25 cellular contexts compared by ENCODE assay signal in the genomic region with DNA sequence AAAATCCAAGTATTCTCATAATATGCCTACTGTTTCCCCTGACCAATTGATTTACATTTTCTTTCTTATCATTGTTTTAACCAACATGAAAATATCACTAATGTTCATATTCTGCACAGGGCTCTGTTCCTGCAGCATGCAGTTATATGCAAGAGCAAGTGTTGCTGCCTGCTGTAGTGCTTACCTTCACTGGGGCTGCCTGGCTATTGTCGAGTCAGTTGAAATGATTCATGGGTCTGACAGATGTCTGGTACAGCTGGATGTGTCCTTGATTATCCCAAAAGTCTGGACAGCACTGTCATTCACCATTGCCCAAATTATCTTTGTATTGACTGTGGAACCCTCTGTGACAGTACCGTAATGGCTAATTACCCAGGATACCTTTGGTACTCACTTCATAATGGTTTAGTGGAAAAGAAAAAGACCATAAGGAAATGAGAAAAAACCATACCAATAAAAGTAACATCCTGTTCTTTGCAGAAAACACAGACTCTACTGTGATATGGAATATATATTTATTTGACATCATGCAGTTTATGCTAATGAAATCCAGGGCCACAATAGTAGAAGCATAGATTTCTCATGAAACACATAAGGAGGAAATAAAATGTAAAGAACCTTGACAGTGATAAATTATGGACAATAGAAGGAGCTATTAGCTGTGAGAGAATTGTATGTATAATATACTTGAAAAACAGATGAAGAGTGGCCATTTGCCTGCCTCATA.
DNase-seq lines count a peak whose midpoint lies in the region; ATAC-seq and TF ChIP-seq lines count a peak whose summit lies in the region.
"Had no signal": no experiment of that assay in that cellular context is flagged by ENCODE, and none has a peak within 500 bp of the region (broad histone marks: within the 10 kb centered on the region; RNA-seq: fewer than 3 reads in every experiment).

No MANE protein-coding gene starts in this region.

- DNase-seq in COR-L47 (lab: John Stamatoyannopoulos, UW): peak; percentile 23
- peak; percentile 57 for DNase-seq in NCI-H1436 (lab: John Stamatoyannopoulos, UW)
- DNase-seq in NCI-H69 (lab: John Stamatoyannopoulos, UW): peak; percentile 92
- DNase-seq in glutamatergic neuron: no peak
- no peak for DNase-seq in H9
- no peak for DNase-seq in stimulated activated naive CD8-positive, alpha-beta T cell treated with anti-CD3 and anti-CD28 coated beads, Interleukin-15, Interleukin-2, amounts not matched to agents 100 U/mL and 50 U/mL, for 24 hours
- DNase-seq in right lobe of liver: no peak
- DNase-seq: activated CD4-positive, alpha-beta T cell treated with anti-CD3 and anti-CD28 coated beads for 1 hour; activated CD8-positive, alpha-beta T cell treated with anti-CD3 and anti-CD28 coated beads, Interleukin-2, amount 10 ng/mL, durations not matched to agents 7 days and 5 days; activated naive CD4-positive, alpha-beta T cell treated with Interleukin-2 at 50 U/mL for 16 hours; activated T-cell treated with anti-CD3 and anti-CD28 coated beads, Interleukin-2, amount 50 U/mL, for 1 hour; amniotic stem cell; C1 segment of cervical spinal cord; GOT3; left colon; mesenchymal stem cell; NCI-H82; PC-3; Right ventricle myocardium superior had no signal

- peak overlapping the region; percentile 96 for H3K27ac Mint-ChIP-seq in glutamatergic neuron (ENCODE audit: unreplicated experiment)
- H3K27ac Mint-ChIP-seq in H9: no peak overlapping the region
- H3K27ac Mint-ChIP-seq: activated CD8-positive, alpha-beta T cell treated with anti-CD3 and anti-CD28 coated beads, Interleukin-2, amount 10 ng/mL, durations not matched to agents 7 days and 5 days; type B pancreatic cell had no signal

- no CpG with 5 or more reads among the region's 2 CpGs for WGBS in H9 (ENCODE audit: extremely low coverage, insufficient read length, low lambda C conversion rate)
- WGBS in right lobe of liver (ENCODE audit: insufficient coverage, low coverage, low lambda C conversion rate, missing lambda C conversion rate): 68% methylated on average over 2 of the region's 2 CpGs

- no peaks in the 10 kb centered on the region for H3K9me3 Mint-ChIP-seq in glutamatergic neuron (ENCODE audit: unreplicated experiment)
- peaks cover 5 to 14% of the 10 kb centered on the region in 2 experiments for H3K9me3 Mint-ChIP-seq in H9

- H3K9ac ChIP-seq in H9 (ENCODE audit: extremely low read depth, insufficient read length, low read length): no peak overlapping the region
- H3K9ac ChIP-seq: parathyroid adenoma had no signal

- H2AFZ ChIP-seq in H9 (ENCODE audit: low read length): no peak overlapping the region
- H2AFZ ChIP-seq: parathyroid adenoma had no signal

- H3K36me3 Mint-ChIP-seq in glutamatergic neuron (ENCODE audit: unreplicated experiment) (no peaks in the 10 kb centered on the region), H9 (ENCODE audit: insufficient read depth in 1 of 3, low read depth in 3 of 3) (peaks cover 2 to 9% (median 8%) of the 10 kb centered on the region in 3 experiments; a peak in 6 of 7 replicates)
- H3K36me3 Mint-ChIP-seq: type B pancreatic cell had no signal

- H2BK120ac ChIP-seq in H9 (ENCODE audit: low read depth, low read length, poor library complexity, severe bottlenecking): no peak overlapping the region

- H2AK5ac ChIP-seq in H9 (ENCODE audit: insufficient read length, low read length): no peak overlapping the region

- no peaks in the 10 kb centered on the region for H3K36me3 ChIP-seq in right lobe of liver

- H4K91ac ChIP-seq in H9 (ENCODE audit: insufficient read length, low read depth, low read length): no peak overlapping the region

- H3K27ac ChIP-seq in H9 (ENCODE audit: insufficient read length, low read depth, low read length): no peak overlapping the region
- H3K27ac ChIP-seq in right lobe of liver: no peak overlapping the region
- H3K27ac ChIP-seq: coronary artery, parathyroid adenoma had no signal

- H3K4ac ChIP-seq in H9 (ENCODE audit: low read depth, low read length): no peak overlapping the region

- no peaks in the 10 kb centered on the region for H4K20me1 ChIP-seq in H9 (ENCODE audit: control insufficient read depth, insufficient read depth, insufficient read length)

- H3K27me3 Mint-ChIP-seq in glutamatergic neuron (ENCODE audit: unreplicated experiment) (peaks cover 4% of the 10 kb centered on the region), H9 (ENCODE audit: low read depth) (peaks cover 2% of the 10 kb centered on the region; the same call in 1 of the 2 replicates)
- H3K27me3 Mint-ChIP-seq: type B pancreatic cell had no signal

- H3K27me3 ChIP-seq in H9 (ENCODE audit: insufficient read depth, low read length) (no peaks in the 10 kb centered on the region), right lobe of liver (no peaks in the 10 kb centered on the region)

- no peak overlapping the region for H3K56ac ChIP-seq in H9 (ENCODE audit: insufficient read length, low read depth, low read length)

- H3K4me1 ChIP-seq in H9 (ENCODE audit: insufficient read depth, low read length): no peaks in the 10 kb centered on the region; the same call in 1 of the 2 replicates
- no peaks in the 10 kb centered on the region for H3K4me1 ChIP-seq in right lobe of liver
- H3K4me1 ChIP-seq: parathyroid adenoma had no signal

- H3K14ac ChIP-seq in H9 (ENCODE audit: insufficient read depth, low read length): no peak overlapping the region

- H3K4me3 Mint-ChIP-seq in glutamatergic neuron (ENCODE audit: unreplicated experiment): peak overlapping the region; percentile 63
- H3K4me3 Mint-ChIP-seq in H9: no peak overlapping the region
- H3K4me3 Mint-ChIP-seq: activated CD8-positive, alpha-beta T cell treated with anti-CD3 and anti-CD28 coated beads, Interleukin-2, amount 10 ng/mL, durations not matched to agents 7 days and 5 days; type B pancreatic cell had no signal

- ATAC-seq in GM19452 (IDR thresholded peaks at IDR 0.05; ENCODE audit: unreplicated experiment): no peak
- no peak for ATAC-seq in stimulated activated naive CD8-positive, alpha-beta T cell treated with anti-CD3 and anti-CD28 coated beads, Interleukin-15, Interleukin-2, amounts not matched to agents 100 U/mL and 50 U/mL, for 24 hours
- ATAC-seq in right lobe of liver: no peak
- ATAC-seq: activated CD8-positive, alpha-beta T cell treated with anti-CD3 and anti-CD28 coated beads, Interleukin-2, amount 10 ng/mL, durations not matched to agents 7 days and 5 days; K562; left colon; PC-3; sciatic nerve had no signal

- H2BK20ac ChIP-seq in H9 (ENCODE audit: low read depth, low read length, poor library complexity, severe bottlenecking): no peak overlapping the region

- H4K8ac ChIP-seq in H9 (replicated peaks; ENCODE audit: insufficient read length, low read depth, low read length): no peak overlapping the region

- no peaks in the 10 kb centered on the region for H3K79me1 ChIP-seq in H9 (ENCODE audit: insufficient read depth, low read depth, low read length, poor library complexity, severe bottlenecking)

- H3K4me1 Mint-ChIP-seq in glutamatergic neuron (ENCODE audit: low read depth, unreplicated experiment) (peaks cover 18% of the 10 kb centered on the region), H9 (peaks cover 0 to 11% of the 10 kb centered on the region in 2 experiments; a peak in 2 of 4 replicates)

- no peak overlapping the region for H4K5ac ChIP-seq in H9 (ENCODE audit: insufficient read length, low read depth, low read length)

- no peak overlapping the region for H3K4me3 ChIP-seq in right lobe of liver
- H3K4me3 ChIP-seq: coronary artery, K562 had no signal

- no peaks in the 10 kb centered on the region for H3K23me2 ChIP-seq in H9 (ENCODE audit: insufficient read length, low read depth, low read length, poor library complexity, severe bottlenecking)

- no peak overlapping the region for H2BK12ac ChIP-seq in H9 (ENCODE audit: insufficient read length, low read depth, low read length)

- no peak overlapping the region for H3K23ac ChIP-seq in H9 (ENCODE audit: insufficient read length, low read depth, low read length)

- no peak for TF ChIP-seq POLR2A in right lobe of liver (IDR thresholded peaks at IDR 0.05)

- no peak overlapping the region for H2BK15ac ChIP-seq in H9 (ENCODE audit: low read depth, low read length)

- intact Hi-C loops in right lobe of liver (cut with DNase I): no loop called here

- no peak overlapping the region for H3T11ph ChIP-seq in H9 (ENCODE audit: low read length)

- H3K18ac ChIP-seq in H9 (ENCODE audit: insufficient read length, low read depth, low read length): no peak overlapping the region

- H3K9me3 ChIP-seq in H9 (ENCODE audit: control insufficient read depth, low read depth, low read length) (no peaks in the 10 kb centered on the region), right lobe of liver (no peaks in the 10 kb centered on the region)

- H3K79me2 ChIP-seq in H9 (ENCODE audit: insufficient read depth, low read length): no peaks in the 10 kb centered on the region
- H3K79me2 ChIP-seq: parathyroid adenoma had no signal

- no peak overlapping the region for H3K4me2 ChIP-seq in H9 (ENCODE audit: insufficient read depth, insufficient read length, low read length)

- TF ChIP-seq CTCF in glutamatergic neuron (IDR thresholded peaks at IDR 0.05; ENCODE audit: partially characterized antibody, unreplicated experiment) (no peak), H9 (conservative IDR thresholded peaks at IDR 0.05) (no peak), right lobe of liver (IDR thresholded peaks at IDR 0.05) (no peak)

- H2BK5ac ChIP-seq in H9 (ENCODE audit: insufficient read length, low read length): no peak overlapping the region

Comparison
In these comparisons a context has a peak if more than half of its experiments do, and no peak if none do; other contexts are left out.
1. DNase-seq: peak in COR-L47 (single experiment), NCI-H1436 (single experiment) and NCI-H69 (single experiment); none in glutamatergic neuron (single experiment), H9 (single experiment), stimulated activated naive CD8-positive, alpha-beta T cell treated with anti-CD3 and anti-CD28 coated beads, Interleukin-15, Interleukin-2, amounts not matched to agents 100 U/mL and 50 U/mL, for 24 hours (single experiment) and right lobe of liver (0 of 3).